1 cellular context compared by ENCODE assay signal in genomic region chr19:16200038-16200775, GRCh38.
TF ChIP-seq lines count a peak whose summit lies in the region.

No MANE protein-coding gene starts in this region.

TF ChIP-seq in HepG2, 621 proteins besides CTCF, POLR2A, EP300 and RAD21 (continued from another document and continues in another):
- TF ChIP-seq ZBTB10 (CRISPR knock-in tag; IDR thresholded peaks at IDR 0.05; ENCODE audit: borderline replicate concordance) (no peak), ZNF652 (CRISPR knock-in tag; IDR thresholded peaks at IDR 0.05; ENCODE audit: borderline replicate concordance, low read depth) (peak; percentile 56; the same call in 1 of the 2 replicates), FOXC1 (CRISPR knock-in tag; IDR thresholded peaks at IDR 0.05; ENCODE audit: borderline replicate concordance) (0 out of 2 replicates have a peak, but pooled peaks have one; percentile 12), AKNA (CRISPR knock-in tag; IDR thresholded peaks at IDR 0.05; ENCODE audit: borderline replicate concordance) (no peak), SNAPC2 (CRISPR knock-in tag; IDR thresholded peaks at IDR 0.05) (no peak), ZNF224 (CRISPR knock-in tag; IDR thresholded peaks at IDR 0.05) (no peak), ZNF10 (CRISPR knock-in tag; IDR thresholded peaks at IDR 0.05; ENCODE audit: borderline replicate concordance, low read depth) (no peak), HMGXB4 (CRISPR knock-in tag; IDR thresholded peaks at IDR 0.05; ENCODE audit: borderline replicate concordance in 1 of 2, low read depth in 1 of 2) (peak; percentile 36 to 62; a peak in 3 of 4 replicates), ZBTB26 (CRISPR knock-in tag; IDR thresholded peaks at IDR 0.05; ENCODE audit: borderline replicate concordance) (peak; percentile 19; the same call in 1 of the 2 replicates), STAT6 (CRISPR knock-in tag; IDR thresholded peaks at IDR 0.05; ENCODE audit: borderline replicate concordance) (0 out of 2 replicates have a peak, but pooled peaks have one; percentile 62), ISL2 (CRISPR knock-in tag; IDR thresholded peaks at IDR 0.05) (peak; percentile 41; the same call in 1 of the 2 replicates), ZNF343 (CRISPR knock-in tag; IDR thresholded peaks at IDR 0.05) (no peak), CBFB (CRISPR knock-in tag; IDR thresholded peaks at IDR 0.05) (peak; percentile 55; the same call in 1 of the 2 replicates), DNMT1 (CRISPR knock-in tag; IDR thresholded peaks at IDR 0.05) (no peak), GTF3A (CRISPR knock-in tag; conservative IDR thresholded peaks at IDR 0.05) (no peak), BCL3 (CRISPR knock-in tag; IDR thresholded peaks at IDR 0.05) (peak; percentile 83), ZKSCAN1 (IDR thresholded peaks at IDR 0.05; ENCODE audit: low read length) (0 out of 2 replicates have a peak, but pooled peaks have one; percentile 35), HNF4A (CRISPR knock-in tag; IDR thresholded peaks at IDR 0.05) (peak; percentile 100), ZNF333 (CRISPR knock-in tag; IDR thresholded peaks at IDR 0.05; ENCODE audit: borderline replicate concordance) (no peak), MAFK (conservative IDR thresholded peaks at IDR 0.05 in 1 of 2, IDR thresholded peaks at IDR 0.05 in 1 of 2; ENCODE audit: low read length in 2 of 2) (no peak), ATF7-NPFF (CRISPR knock-in tag; IDR thresholded peaks at IDR 0.05; ENCODE audit: low read depth) (peak; percentile 57; the same call in 1 of the 2 replicates), ZGPAT (CRISPR knock-in tag; IDR thresholded peaks at IDR 0.05) (peak; percentile 62), HNRNPH1 (optimal IDR thresholded peaks at IDR 0.05; ENCODE audit: low read depth, low read length) (peak; percentile 49), FOSL2 (CRISPR knock-in tag; IDR thresholded peaks at IDR 0.05) (peak; percentile 72), RXRA (CRISPR knock-in tag; IDR thresholded peaks at IDR 0.05) (peak; percentile 82), EHMT2 (IDR thresholded peaks at IDR 0.05; ENCODE audit: borderline replicate concordance, low read depth, low read length) (no peak), SIX1 (CRISPR knock-in tag; IDR thresholded peaks at IDR 0.05; ENCODE audit: borderline replicate concordance) (no peak), GMEB1 (CRISPR knock-in tag; IDR thresholded peaks at IDR 0.05; ENCODE audit: borderline replicate concordance) (peak; percentile 54; the same call in 1 of the 2 replicates), FOXP1 (IDR thresholded peaks at IDR 0.05) (no peak), FOXP1 (CRISPR knock-in tag; IDR thresholded peaks at IDR 0.05) (peak; percentile 33; the same call in 1 of the 2 replicates), ZNF609 (CRISPR knock-in tag; IDR thresholded peaks at IDR 0.05; ENCODE audit: borderline replicate concordance) (peak; percentile 77), ZNF7 (CRISPR knock-in tag; IDR thresholded peaks at IDR 0.05) (no peak)
